In genomic region chr16:54829691-54830090, GRCh38 we compare ENCODE assay signal across 30 cellular contexts.
"Had no signal": no experiment of that assay in that cellular context is flagged by ENCODE, and none has a peak within 500 bp of the region (broad histone marks: within the 10 kb centered on the region; RNA-seq: fewer than 3 reads in every experiment).

No MANE protein-coding gene starts in this region.

- H3K9me3 ChIP-seq: psoas muscle, thyroid gland, upper lobe of right lung, uterus had no signal

- H3K27me3 Mint-ChIP-seq: progenitor cell of endocrine pancreas, type B pancreatic cell had no signal

- H2AFZ ChIP-seq: parathyroid adenoma had no signal

- H3K27ac ChIP-seq: ovary, parathyroid adenoma, psoas muscle, skin epidermis, spleen, stomach, thoracic aorta, thyroid gland, tibial nerve, upper lobe of right lung, uterus had no signal

- ATAC-seq: naive thymus-derived CD8-positive, alpha-beta T cell; psoas muscle; right cardiac atrium; sciatic nerve; stimulated activated naive B cell treated with anti-CD40 and anti-IgM and Interleukin-4, amounts not matched to agents 10 μg/mL and 1 μg/mL and 100 μg/mL, for 72 hours; upper lobe of right lung had no signal

- DNase-seq: naive B cell; naive thymus-derived CD8-positive, alpha-beta T cell; nephron progenitor cell; occipital lobe; ovary; posterior cingulate gyrus; psoas muscle; spleen; stimulated activated CD4-positive, alpha-beta T cell treated with anti-CD3 and anti-CD28 coated beads, Interleukin-12 subunit alpha, Interleukin-12 subunit beta, amount 100 ng/mL, for 4 hours; stimulated activated CD4-positive, alpha-beta T cell treated with anti-CD3 and anti-CD28 coated beads, Interleukin-1b, Interleukin-23, amount 100 ng/mL, for 48 hours; stimulated activated CD4-positive, alpha-beta T cell treated with anti-CD3 and anti-CD28 coated beads, Interleukin-4, amount 100 ng/mL, for 1 hour; stimulated activated CD4-positive, alpha-beta T cell treated with anti-CD3 and anti-CD28 coated beads, Interleukin-4, amount 100 ng/mL, for 4 hours; stimulated activated CD8-positive, alpha-beta memory T cell treated with anti-CD3 and anti-CD28 coated beads, Interleukin-4, amount 100 ng/mL, for 48 hours; stimulated activated naive B cell treated with anti-CD40 and anti-IgM and Interleukin-4, amounts not matched to agents 10 μg/mL and 1 μg/mL and 100 μg/mL, for 72 hours; stimulated activated naive CD4-positive, alpha-beta T cell treated with Interleukin-2 at 50 U/mL for 16 hours; stomach; thyroid gland; upper lobe of right lung; uterus had no signal

- H3K4me1 ChIP-seq: parathyroid adenoma, psoas muscle, spleen, stomach, thyroid gland, tibial nerve, upper lobe of right lung, uterus had no signal

- H3K4me3 ChIP-seq: ovary, psoas muscle, skin epidermis, smooth muscle cell, spleen, stomach, thoracic aorta, thyroid gland, tibial nerve, upper lobe of right lung, uterus had no signal

- H3K36me3 ChIP-seq: ovary, spleen, stomach, thoracic aorta, thyroid gland, tibial nerve, upper lobe of right lung, uterus had no signal

- H3K4me2 ChIP-seq: smooth muscle cell had no signal

- H3K27me3 ChIP-seq: ovary, spleen, stomach, thyroid gland, tibial nerve, upper lobe of right lung, uterus had no signal

- H3K27ac Mint-ChIP-seq: naive B cell; naive thymus-derived CD8-positive, alpha-beta T cell; natural killer cell treated with Interleukin-12 subunit alpha and Interleukin-12 subunit beta and Interleukin-15 and Interleukin-18, amount 100 ng/mL, for 72 hours; nephron progenitor cell; progenitor cell of endocrine pancreas; stimulated activated naive B cell treated with anti-CD40 and anti-IgM and Interleukin-4, amounts not matched to agents 10 μg/mL and 1 μg/mL and 100 μg/mL, for 72 hours; type B pancreatic cell had no signal

- H3K9ac ChIP-seq: parathyroid adenoma had no signal

- H3K4me1 Mint-ChIP-seq: naive B cell; naive thymus-derived CD8-positive, alpha-beta T cell; nephron progenitor cell; neural crest cell; stimulated activated naive B cell treated with anti-CD40 and anti-IgM and Interleukin-4, amounts not matched to agents 10 μg/mL and 1 μg/mL and 100 μg/mL, for 72 hours had no signal

- H3K4me3 Mint-ChIP-seq: naive B cell; naive thymus-derived CD8-positive, alpha-beta T cell; natural killer cell treated with Interleukin-12 subunit alpha and Interleukin-12 subunit beta and Interleukin-15 and Interleukin-18, amount 100 ng/mL, for 72 hours; nephron progenitor cell; neural crest cell; stimulated activated naive B cell treated with anti-CD40 and anti-IgM and Interleukin-4, amounts not matched to agents 10 μg/mL and 1 μg/mL and 100 μg/mL, for 72 hours; type B pancreatic cell had no signal
